Comparison of ENCODE assay signal across 8 cellular contexts in the genomic region with DNA sequence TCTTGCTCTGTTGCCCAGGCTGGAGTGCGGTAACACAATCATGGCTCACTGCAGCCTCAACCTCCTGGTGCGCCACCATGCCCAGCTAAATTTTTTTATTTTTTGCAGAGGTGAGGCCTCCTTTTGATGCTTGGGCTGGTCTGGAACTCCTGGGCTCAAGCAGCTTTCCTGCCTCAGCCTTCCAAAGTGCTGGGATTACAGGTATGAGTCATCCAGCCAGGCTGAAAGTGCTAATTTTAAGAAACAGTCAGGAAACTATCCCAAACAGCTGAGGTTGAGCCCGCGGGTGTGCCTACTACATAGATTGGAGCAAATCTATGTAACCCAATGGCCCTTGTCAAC. TPM values are rescaled to one million over a fixed set of nuclear protein-coding genes. Genes with fewer than 3 reads are reported as not detected.
DNase-seq lines count a peak whose midpoint lies in the region; ATAC-seq, FAIRE-seq and TF ChIP-seq lines count a peak whose summit lies in the region.

No MANE protein-coding gene starts in this region.

- peak overlapping the region in 6 of 8 donors; percentile 52 to 94 (median 90) for H3K27ac Mint-ChIP-seq in CD8-positive, alpha-beta memory T cell

- no peak for FAIRE-seq in HTR-8/SVneo (lab: Jason Lieb, UNC)

- TF ChIP-seq POLR2A in NB4 (IDR thresholded peaks at IDR 0.05; ENCODE audit: extremely low read depth, insufficient read length) = no peak

- H3K36me3 ChIP-seq in CD8-positive, alpha-beta memory T cell (ENCODE audit: insufficient read depth, low read length) = peaks cover 7% of the 10 kb centered on the region
- H3K36me3 ChIP-seq in neuron (ENCODE audit: insufficient read depth, low read length) = peaks cover 22% of the 10 kb centered on the region

- H3K9me3 Mint-ChIP-seq in CD8-positive, alpha-beta memory T cell = peaks cover 0 to 3% (median 0%) of the 10 kb centered on the region in 5 donors

- no peak for TF ChIP-seq CTCF in NB4 (IDR thresholded peaks at IDR 0.05; ENCODE audit: low read depth, low read length)

- H3K4me1 ChIP-seq in CD8-positive, alpha-beta memory T cell (ENCODE audit: insufficient read depth, low read length) = peaks cover 33% of the 10 kb centered on the region
- H3K4me1 ChIP-seq in neuron (ENCODE audit: insufficient read depth, low read length) = peaks cover 23% of the 10 kb centered on the region

- no peaks in the 10 kb centered on the region for H3K27me3 Mint-ChIP-seq in CD8-positive, alpha-beta memory T cell

- H3K27ac ChIP-seq in CD8-positive, alpha-beta memory T cell (ENCODE audit: low read depth, low read length) = peak overlapping the region; percentile 55

- no peak for DNase-seq in CD8-positive, alpha-beta memory T cell
- DNase-seq in NB4 (ENCODE audit: low read depth) = no peak
- DNase-seq in dermis blood vessel endothelial cell = peak; percentile 54
- DNase-seq in kidney glomerular epithelial cell (lab: John Stamatoyannopoulos, UW) = no peak
- DNase-seq in HTR-8/SVneo (ENCODE audit: insufficient read length, low spot score) = no peak
- no peak for DNase-seq in NCI-H526 treated with DMSO at 0.1 percent for 48 hours (lab: John Stamatoyannopoulos, UW)

- ATAC-seq in HG02623 (IDR thresholded peaks at IDR 0.05; ENCODE audit: unreplicated experiment) = no peak

- H3K4me1 Mint-ChIP-seq in CD8-positive, alpha-beta memory T cell = peaks cover 25 to 35% (median 28%) of the 10 kb centered on the region in 3 donors

- peak overlapping the region in 6 of 7 donors; percentile 48 to 96 (median 89) for H3K4me3 Mint-ChIP-seq in CD8-positive, alpha-beta memory T cell

- H2AFZ ChIP-seq in neuron (ENCODE audit: low read depth, low read length) = peak overlapping the region; percentile 99

- H3K27me3 ChIP-seq in CD8-positive, alpha-beta memory T cell (ENCODE audit: insufficient read depth, low read length, poor library complexity, severe bottlenecking) = no peaks in the 10 kb centered on the region
- no peaks in the 10 kb centered on the region for H3K27me3 ChIP-seq in neuron (ENCODE audit: insufficient read depth, low read length)

- H3K4me3 ChIP-seq in CD8-positive, alpha-beta memory T cell (ENCODE audit: low read length) = peak overlapping the region; percentile 66
- H3K4me3 ChIP-seq in NB4 (ENCODE audit: low read depth, low read length) = peak overlapping the region; percentile 69
- peak overlapping the region; percentile 93 for H3K4me3 ChIP-seq in neuron (ENCODE audit: low read length)

- POLR2A ChIA-PET in CD8-positive, alpha-beta memory T cell (lab: Charles Lee) = interaction anchor here (0.8 to 3.1 kb wide), 4 partner anchors 19 to 72 kb away, joined by 3 to 25 read pairs (median 4); no protein-coding TSS in a partner anchor

- CTCF ChIA-PET in CD8-positive, alpha-beta memory T cell (lab: Charles Lee) = interaction anchor here (11.5 kb wide), 1 partner anchor 74 kb away, joined by 200 read pairs; no protein-coding TSS in a partner anchor

- no peaks in the 10 kb centered on the region for H3K9me3 ChIP-seq in CD8-positive, alpha-beta memory T cell (ENCODE audit: low read length)
- no peaks in the 10 kb centered on the region for H3K9me3 ChIP-seq in neuron (ENCODE audit: low read length)

- H3K36me3 Mint-ChIP-seq in CD8-positive, alpha-beta memory T cell = peaks cover 0 to 30% (median 7%) of the 10 kb centered on the region in 3 donors

RNA-seq across cellular contexts. Expression of a gene that starts 0.7 kb away (rescaled TPM):
- 100 to 1,000 TPM; 228 to 234 TPM for total RNA-seq in CD8-positive, alpha-beta memory T cell
- 96.8 TPM for polyA plus RNA-seq in CD8-positive, alpha-beta memory T cell
- 89.7 and 112 TPM in 2 replicates for total RNA-seq in dermis blood vessel endothelial cell
